Comparison of ENCODE assay signal across 16 cellular contexts in the genomic region with DNA sequence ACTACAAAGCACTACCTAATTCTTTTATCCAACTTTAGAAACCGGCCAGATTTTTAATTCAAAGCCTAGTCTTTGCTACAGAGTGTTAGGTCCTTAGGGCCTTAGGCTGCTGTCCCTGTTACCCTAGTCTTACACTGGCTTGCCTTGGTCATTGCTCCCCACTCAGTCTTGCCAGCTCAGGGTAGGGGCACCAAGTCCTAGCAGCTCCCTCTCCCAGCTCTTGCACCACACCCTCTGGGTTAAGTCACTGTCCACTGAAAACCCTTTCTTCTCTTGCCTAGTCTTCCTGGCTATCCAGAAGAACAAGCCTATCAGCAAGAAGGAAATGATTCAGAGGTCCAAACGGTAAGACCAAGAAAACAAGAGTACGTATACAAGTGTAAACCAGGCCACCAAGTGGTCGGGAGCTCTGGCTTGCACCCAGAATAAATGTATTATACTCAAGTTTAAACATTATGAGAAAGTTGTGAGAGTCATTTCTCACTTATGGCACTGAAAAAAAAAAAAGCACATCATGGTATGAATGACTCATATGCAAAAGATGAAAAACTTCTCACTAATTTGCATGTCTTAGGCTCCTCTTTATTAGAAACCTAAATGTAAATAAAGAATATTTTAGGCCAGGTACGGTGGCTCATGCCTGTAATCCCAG. TPM values are rescaled to one million over a fixed set of nuclear protein-coding genes. Genes with fewer than 3 reads are reported as not detected.
A peak's percentile ranks its signal among the peaks of the same experiment; 100 is the strongest.
DNase-seq lines count a peak whose midpoint lies in the region; ATAC-seq, FAIRE-seq and TF ChIP-seq lines count a peak whose summit lies in the region.
"Not testable (repeated sequence)": the region's sequence is repeated elsewhere in the genome, so short reads cannot be mapped to it uniquely, and the experiment has no call there.
"Had no signal": no experiment of that assay in that cellular context is flagged by ENCODE, and none has a peak within 500 bp of the region (broad histone marks: within the 10 kb centered on the region; RNA-seq: fewer than 3 reads in every experiment).

No MANE protein-coding gene starts in this region.

- not testable (repeated sequence) for H3K4me2 ChIP-seq in IMR-90 (ENCODE audit: low read depth, low read length); H1 (ENCODE audit: insufficient read depth in 1 of 2, low read depth in 2 of 2, low read length in 2 of 2)

- not testable (repeated sequence) for TF ChIP-seq CTCF in IMR-90 (conservative IDR thresholded peaks at IDR 0.05; ENCODE audit: low read depth, low read length); H1 (IDR thresholded peaks at IDR 0.05; ENCODE audit: control extremely low read depth in 1 of 3, insufficient read depth in 1 of 3, low read depth in 1 of 3, low read length in 3 of 3)

- H3K4me3 Mint-ChIP-seq in activated T-helper 2 cell treated with anti-CD3 and anti-CD28 coated beads, Interferon-gamma antibody, Interleukin-2, Interleukin-4, amounts not matched to agents 10 μg/mL and 5 μg/mL and 100 μg/mL, durations not matched to agents 14 hours and 24 hours and 36 hours (ENCODE audit: low read depth), result not testable (repeated sequence)

- intact Hi-C loops in IMR-90 (cut with micrococcal nuclease); activated T-helper 2 cell treated with anti-CD3 and anti-CD28 coated beads, Interferon-gamma antibody, Interleukin-2, Interleukin-4, amounts not matched to agents 10 μg/mL and 5 μg/mL and 100 μg/mL, durations not matched to agents 14 hours and 24 hours and 36 hours (cut with micrococcal nuclease): not testable (repeated sequence)

- not testable (repeated sequence) for H3K36me3 Mint-ChIP-seq in activated T-helper 2 cell treated with anti-CD3 and anti-CD28 coated beads, Interferon-gamma antibody, Interleukin-2, Interleukin-4, amounts not matched to agents 10 μg/mL and 5 μg/mL and 100 μg/mL, durations not matched to agents 14 hours and 24 hours and 36 hours (ENCODE audit: low read depth)

- not testable (repeated sequence) for H3K9me3 Mint-ChIP-seq in activated T-helper 2 cell treated with anti-CD3 and anti-CD28 coated beads, Interferon-gamma antibody, Interleukin-2, Interleukin-4, amounts not matched to agents 10 μg/mL and 5 μg/mL and 100 μg/mL, durations not matched to agents 14 hours and 24 hours and 36 hours

- H4K91ac ChIP-seq in IMR-90 (ENCODE audit: insufficient read depth, low read depth, low read length); H1 (replicated peaks; ENCODE audit: insufficient read length, low read length): not testable (repeated sequence)

- in situ Hi-C loops in IMR-90 (cut with MboI; ENCODE audit: low sequenced_read_pairs), result not testable (repeated sequence)

- peak; percentile 28 for FAIRE-seq in H1 (lab: Jason Lieb, UNC)

- peak; percentile 74 for ATAC-seq in GM18868 (IDR thresholded peaks at IDR 0.05; ENCODE audit: unreplicated experiment)
- peak; percentile 72 for ATAC-seq in GM21717 (IDR thresholded peaks at IDR 0.05; ENCODE audit: unreplicated experiment)
- ATAC-seq in HG03045 (IDR thresholded peaks at IDR 0.05; ENCODE audit: unreplicated experiment), result peak; percentile 62
- ATAC-seq in IMR-90 (ENCODE audit: low read depth), result peak; percentile 88

- not testable (repeated sequence) for H3K36me3 ChIP-seq in IMR-90 (ENCODE audit: control insufficient read depth, insufficient read depth, low read length); H1 (ENCODE audit: control insufficient read depth in 2 of 4, insufficient read depth in 4 of 4, low read length in 3 of 4)

- not testable (repeated sequence) for H3K9me3 ChIP-seq in IMR-90 (ENCODE audit: control insufficient read depth, insufficient read depth, low read length); H1 (ENCODE audit: insufficient read depth in 2 of 2, low read depth in 1 of 2, low read length in 1 of 2)

- H3K9ac ChIP-seq in IMR-90 (ENCODE audit: low read depth, low read length); H1 (replicated peaks in 1 of 4; ENCODE audit: extremely low read depth in 1 of 4, low read depth in 3 of 4, low read length in 3 of 4): not testable (repeated sequence)

- not testable (repeated sequence) for H3K9me1 ChIP-seq in IMR-90 (ENCODE audit: insufficient read depth, low read length)

- H2BK20ac ChIP-seq in IMR-90 (ENCODE audit: low read depth, low read length); H1 (ENCODE audit: low read length): not testable (repeated sequence)

- not testable (repeated sequence) for BruUV-seq in IMR-90 (replicated peaks; lab: Mats Ljungman, UMichigan)

- TF ChIP-seq POLR2A in IMR-90 (IDR thresholded peaks at IDR 0.05; ENCODE audit: low read depth, low read length); H1 (IDR thresholded peaks at IDR 0.05; ENCODE audit: control extremely low read depth in 1 of 2, low read depth in 2 of 2, low read length in 2 of 2): not testable (repeated sequence)

- POLR2A ChIA-PET in IMR-90 (lab: Charles Lee; ENCODE audit: unreplicated experiment), result not testable (repeated sequence)
- POLR2A ChIA-PET in H1 (lab: Charles Lee; ENCODE audit: partially characterized antibody), result interaction anchor here (0.6 kb wide), 1 partner anchor 19 kb away, joined by 3 read pairs; no protein-coding TSS in a partner anchor

- DNase-seq in EL (peak; percentile 76), IMR-90 (peak; percentile 59), pulmonary artery endothelial cell (ENCODE audit: low read depth, low spot score) (peak; percentile 44)
- not testable (repeated sequence) for DNase-seq in activated T-helper 2 cell treated with anti-CD3 and anti-CD28 coated beads, Interferon-gamma antibody, Interleukin-2, Interleukin-4, amounts not matched to agents 10 μg/mL and 5 μg/mL and 100 μg/mL, durations not matched to agents 14 hours and 24 hours and 36 hours (ENCODE audit: low spot score); H1 (ENCODE audit: low read depth in 1 of 2, low spot score in 2 of 2)

- H3K4me1 Mint-ChIP-seq in activated T-helper 2 cell treated with anti-CD3 and anti-CD28 coated beads, Interferon-gamma antibody, Interleukin-2, Interleukin-4, amounts not matched to agents 10 μg/mL and 5 μg/mL and 100 μg/mL, durations not matched to agents 14 hours and 24 hours and 36 hours (ENCODE audit: low read depth), result not testable (repeated sequence)

- not testable (repeated sequence) for H2AFZ ChIP-seq in IMR-90 (replicated peaks; ENCODE audit: low read length, poor library complexity); H1 (ENCODE audit: low read length)

- H4K8ac ChIP-seq in IMR-90 (ENCODE audit: low read depth in 2 of 2, low read length in 2 of 2); H1 (ENCODE audit: extremely low read depth, insufficient read depth, low read length): not testable (repeated sequence)

- not testable (repeated sequence) for H2BK15ac ChIP-seq in IMR-90 (ENCODE audit: low read depth, low read length); H1 (ENCODE audit: low read length)

- H2AK9ac ChIP-seq in IMR-90 (replicated peaks; ENCODE audit: low read depth, low read length, poor library complexity), result not testable (repeated sequence)

- H3K27me3 Mint-ChIP-seq in activated T-helper 2 cell treated with anti-CD3 and anti-CD28 coated beads, Interferon-gamma antibody, Interleukin-2, Interleukin-4, amounts not matched to agents 10 μg/mL and 5 μg/mL and 100 μg/mL, durations not matched to agents 14 hours and 24 hours and 36 hours (ENCODE audit: low read depth), result not testable (repeated sequence)

- not testable (repeated sequence) for H3K27me3 ChIP-seq in IMR-90 (ENCODE audit: control insufficient read depth, insufficient read depth, low read length); H1 (replicated peaks in 1 of 4; ENCODE audit: control insufficient read depth in 3 of 4, extremely low read depth in 1 of 4, insufficient read depth in 3 of 4, low read length in 3 of 4)

- H3K4me3 ChIP-seq in IMR-90 (ENCODE audit: insufficient read depth, low read depth, low read length); H1 (ENCODE audit: extremely low read depth in 1 of 4, insufficient read depth in 2 of 4, low read depth in 3 of 4, low read length in 4 of 4): not testable (repeated sequence)

- not testable (repeated sequence) for H3K79me1 ChIP-seq in IMR-90 (ENCODE audit: low read depth in 1 of 2, low read length in 2 of 2); H1 (ENCODE audit: low read depth, low read length)

- H2AK5ac ChIP-seq in IMR-90 (ENCODE audit: low read depth, low read length); H1 (ENCODE audit: low read depth, low read length): not testable (repeated sequence)

- dilution Hi-C loops in IMR-90 (cut with HindIII; ENCODE audit: low sequenced_read_pairs, unreplicated experiment), result not testable (repeated sequence)

- H3K23me2 ChIP-seq in H1 (ENCODE audit: low read depth, low read length), result not testable (repeated sequence)

- H2BK12ac ChIP-seq in H1 (ENCODE audit: low read depth, low read length), result not testable (repeated sequence)

- not testable (repeated sequence) for H3K14ac ChIP-seq in IMR-90 (replicated peaks; ENCODE audit: low read depth, low read length); H1 (ENCODE audit: insufficient read length)

- peak overlapping the region; percentile 21 for H3K27ac Mint-ChIP-seq in activated T-helper 2 cell treated with anti-CD3 and anti-CD28 coated beads, Interferon-gamma antibody, Interleukin-2, Interleukin-4, amounts not matched to agents 10 μg/mL and 5 μg/mL and 100 μg/mL, durations not matched to agents 14 hours and 24 hours and 36 hours

- not testable (repeated sequence) for TF ChIP-seq EP300 in H1 (IDR thresholded peaks at IDR 0.05; ENCODE audit: borderline replicate concordance in 1 of 2, low read depth in 2 of 2, low read length in 2 of 2)

- not testable (repeated sequence) for H3K79me2 ChIP-seq in H1 (ENCODE audit: control insufficient read depth in 1 of 2, insufficient read depth in 2 of 2, low read length in 2 of 2)

- WGBS in IMR-90 (ENCODE audit: extremely low coverage in 2 of 2, insufficient read length in 1 of 2), 2 experiments, result no CpG with 5 or more reads among the region's 5 CpGs
- WGBS in H1 (ENCODE audit: extremely low coverage in 1 of 2, insufficient coverage in 1 of 2, insufficient read length in 1 of 2, insufficient replicate concordance in 2 of 2, low coverage in 1 of 2, low lambda C conversion rate in 2 of 2, missing lambda C conversion rate in 1 of 2), 2 experiments, result 90% methylated on average over 5 of the region's 5 CpGs; no CpG with 5 or more reads in 1 of the 2 experiments

- not testable (repeated sequence) for H4K5ac ChIP-seq in IMR-90 (ENCODE audit: low read depth, low read length); H1 (ENCODE audit: insufficient read length, low read depth, low read length)

- not testable (repeated sequence) for H3K4me1 ChIP-seq in IMR-90 (ENCODE audit: control insufficient read depth, insufficient read depth, low read length); H1 (replicated peaks in 1 of 4; ENCODE audit: control insufficient read depth in 3 of 4, insufficient read depth in 4 of 4, low read length in 3 of 4)

- H4K20me1 ChIP-seq in IMR-90 (ENCODE audit: insufficient read depth, low read length); H1 (replicated peaks in 1 of 2; ENCODE audit: control insufficient read depth in 1 of 2, insufficient read depth in 2 of 2, low read length in 2 of 2): not testable (repeated sequence)

- H3K56ac ChIP-seq in IMR-90 (ENCODE audit: extremely low read depth, insufficient read depth, low read length); H1 (replicated peaks; ENCODE audit: insufficient read length, low read depth, low read length): not testable (repeated sequence)

- H2BK5ac ChIP-seq in IMR-90 (ENCODE audit: low read depth, low read length, poor library complexity, severe bottlenecking); H1 (ENCODE audit: low read depth, low read length): not testable (repeated sequence)

- CTCF ChIA-PET in IMR-90 (lab: Yijun Ruan, JAX), result not testable (repeated sequence)
- CTCF ChIA-PET in H1 (lab: Charles Lee; ENCODE audit: partially characterized antibody), result interaction anchor here (1.5 kb wide), 1 partner anchor 313 kb away, joined by 3 read pairs; no protein-coding TSS in a partner anchor

- H3K4ac ChIP-seq in IMR-90 (ENCODE audit: low read depth, low read length); H1 (replicated peaks; ENCODE audit: insufficient read length, low read depth, low read length): not testable (repeated sequence)

- not testable (repeated sequence) for H2BK120ac ChIP-seq in IMR-90 (ENCODE audit: low read depth, low read length); H1 (replicated peaks; ENCODE audit: low read depth, low read length)

- not testable (repeated sequence) for H3K27ac ChIP-seq in IMR-90 (ENCODE audit: insufficient read depth, low read length); H1 (ENCODE audit: low read depth, low read length)

- not testable (repeated sequence) for H3K18ac ChIP-seq in IMR-90 (ENCODE audit: low read depth, low read length); H1 (ENCODE audit: extremely low read depth, low read length)

- TF ChIP-seq RAD21 in IMR-90 (IDR thresholded peaks at IDR 0.05; ENCODE audit: low read length); H1 (IDR thresholded peaks at IDR 0.05 in 1 of 2, conservative IDR thresholded peaks at IDR 0.05 in 1 of 2; ENCODE audit: low read depth in 2 of 2, low read length in 2 of 2): not testable (repeated sequence)

- H3K23ac ChIP-seq in IMR-90 (ENCODE audit: low read depth, low read length); H1 (ENCODE audit: insufficient read length): not testable (repeated sequence)

RNA-seq across cellular contexts. Expression of a gene that starts 39.1 kb away (rescaled TPM):
- not detected in 2 replicates for total RNA-seq in IMR-90 (2012; rRNA removed)
- not detected in 2 replicates for polyA plus RNA-seq in IMR-90 (2012; rRNA removed)
- not detected in 2 replicates for polyA plus RNA-seq in IMR-90 (2012; cell fraction: cytosol; rRNA removed)
- polyA plus RNA-seq in IMR-90 (2012; cell fraction: nucleus; rRNA removed; ENCODE audit: low replicate concordance), result not detected in 2 replicates
- total RNA-seq in activated T-helper 2 cell treated with anti-CD3 and anti-CD28 coated beads, Interferon-gamma antibody, Interleukin-2, Interleukin-4, amounts not matched to agents 10 μg/mL and 5 μg/mL and 100 μg/mL, durations not matched to agents 14 hours and 24 hours and 36 hours, result not detected in 2 replicates
- not detected in 2 replicates for total RNA-seq in H1 (2021; fragmentation: NEBNext Ultra II Directional; extraction: Animal tissue kit (Norgen Biotek cat#: 25700))
- polyA plus RNA-seq in H1 (2011; rRNA removed), result not detected in 2 replicates
- not detected for polyA plus RNA-seq in H1 (2011; cell fraction: cytosol; rRNA removed)
- not detected for polyA plus RNA-seq in H1 (2011; cell fraction: nucleus; rRNA removed)
- polyA plus RNA-seq in H1 (2012, experiment 1 of 2), result not detected in 4 replicates
- polyA plus RNA-seq in H1 (2012, experiment 2 of 2), result not detected
- not detected for polyA plus RNA-seq in H1 (2013, experiment 1 of 2)
- polyA plus RNA-seq in H1 (2013, experiment 2 of 2), result not detected
- not detected in 2 replicates for polyA minus RNA-seq in H1 (2011; rRNA and poly(A)+ RNA removed)
- not detected for polyA minus RNA-seq in H1 (2011; cell fraction: cytosol; rRNA and poly(A)+ RNA removed)
- not detected for polyA minus RNA-seq in H1 (2011; cell fraction: nucleus; rRNA and poly(A)+ RNA removed)
- total RNA-seq in pulmonary artery endothelial cell, result not detected in 2 replicates
- total RNA-seq: CD8-positive, alpha-beta T cell; lung microvascular endothelial cell; naive thymus-derived CD8-positive, alpha-beta T cell; progenitor cell of endocrine pancreas; upper lobe of right lung had no signal
- polyA plus RNA-seq: adipose tissue; AG04450; naive thymus-derived CD8-positive, alpha-beta T cell; SK-N-SH had no signal
